ENCODE assay signal across 16 cellular contexts in the genomic region with DNA sequence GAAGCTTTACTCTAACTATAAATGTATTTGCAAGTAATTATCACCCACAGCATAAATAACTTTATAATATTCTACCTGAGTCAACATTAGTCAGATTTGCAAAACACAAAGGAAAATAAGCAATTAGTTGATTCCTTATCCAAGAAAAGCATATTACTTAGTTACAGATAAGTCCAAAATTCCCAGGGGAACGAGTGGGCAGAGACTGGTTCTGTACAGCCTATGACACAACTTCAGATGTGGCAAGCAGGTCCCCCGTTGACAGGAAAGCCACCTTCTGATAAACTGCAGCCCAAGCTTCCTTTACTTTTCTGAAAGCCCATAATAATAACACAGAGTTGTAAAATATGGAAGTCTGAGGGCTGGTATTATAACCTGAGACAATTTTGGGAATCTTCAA.
"Had no signal": no experiment of that assay in that cellular context is flagged by ENCODE, and none has a peak within 500 bp of the region (broad histone marks: within the 10 kb centered on the region; RNA-seq: fewer than 3 reads in every experiment).

No MANE protein-coding gene starts in this region.

- H3K36me3 ChIP-seq: breast epithelium, left ventricle myocardium inferior, neutrophil, tibial nerve had no signal

- H3K27me3 ChIP-seq: foreskin keratinocyte, neutrophil had no signal

- DNase-seq: activated CD4-positive, alpha-beta T cell treated with anti-CD3 and anti-CD28 coated beads, Interleukin-2, amount 50 U/mL, for 1 hour; activated CD8-positive, alpha-beta memory T cell treated with anti-CD3 and anti-CD28 coated beads for 24 hours; activated naive CD8-positive, alpha-beta T cell treated with anti-CD3 and anti-CD28 coated beads for 36 hours; left ventricle myocardium inferior; natural killer cell; retina; small intestine; stimulated activated CD4-positive, alpha-beta T cell treated with anti-CD3 and anti-CD28 coated beads, Interleukin-4, amount 100 ng/mL, for 4 hours; stimulated activated CD8-positive, alpha-beta memory T cell treated with anti-CD3 and anti-CD28 coated beads, Interleukin-4, amount 100 ng/mL, for 48 hours; stimulated activated naive CD4-positive, alpha-beta T cell treated with Interleukin-2 at 50 U/mL for 16 hours; substantia nigra had no signal

- H3K4me3 ChIP-seq: breast epithelium, left ventricle myocardium inferior, tibial nerve had no signal

- ATAC-seq: activated CD4-positive, CD25-positive, alpha-beta regulatory T cell treated with anti-CD3 and anti-CD28 coated beads, Interleukin-2, amount 50 U/mL, for 24 hours; foreskin keratinocyte; natural killer cell had no signal

- H3K4me1 ChIP-seq: breast epithelium, foreskin keratinocyte, left ventricle myocardium inferior had no signal

- H3K9me3 ChIP-seq: breast epithelium, left ventricle myocardium inferior, neutrophil, tibial nerve had no signal

- H3K27ac ChIP-seq: breast epithelium, foreskin keratinocyte, left ventricle myocardium inferior, neutrophil, tibial nerve had no signal
